18 cellular contexts compared by ENCODE assay signal in the genomic region with DNA sequence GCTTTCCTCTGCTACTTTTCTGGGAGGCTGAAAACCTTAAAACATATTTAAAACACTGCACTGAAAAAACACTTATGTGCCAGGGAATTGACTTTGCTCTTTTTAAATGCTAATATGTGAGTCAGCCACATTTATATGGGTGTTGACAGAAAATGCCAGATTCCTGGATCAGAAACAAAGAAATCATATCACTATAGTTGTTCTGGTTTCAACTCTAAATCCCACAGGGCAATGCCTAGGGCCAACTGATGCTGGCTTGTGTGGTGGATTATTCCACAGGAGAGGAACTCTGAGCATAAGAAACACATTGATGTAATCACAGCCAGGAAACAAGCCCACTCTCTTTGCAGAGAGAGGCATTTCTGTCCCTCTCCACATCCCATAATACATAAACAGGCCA.
"Had no signal": no experiment of that assay in that cellular context is flagged by ENCODE, and none has a peak within 500 bp of the region (broad histone marks: within the 10 kb centered on the region; RNA-seq: fewer than 3 reads in every experiment).

No MANE protein-coding gene starts in this region.

- H3K9me3 Mint-ChIP-seq: nephron progenitor cell had no signal

- H3K27ac Mint-ChIP-seq: activated CD4-positive, alpha-beta T cell treated with anti-CD3 and anti-CD28 coated beads, Interleukin-2, amount 10 ng/mL, durations not matched to agents 7 days and 5 days; activated naive CD4-positive, alpha-beta T cell treated with anti-CD3 and anti-CD28 coated beads for 36 hours; nephron progenitor cell; stimulated activated naive CD8-positive, alpha-beta T cell treated with anti-CD3 and anti-CD28 coated beads, Interleukin-15, Interleukin-2, amounts not matched to agents 100 ng/mL and 50 ng/mL, for 24 hours had no signal

- H3K9me3 ChIP-seq: esophagus muscularis mucosa, left lung, transverse colon, vagina had no signal

- H3K27me3 ChIP-seq: esophagus muscularis mucosa, heart right ventricle, left lung, transverse colon, vagina had no signal

- H3K27ac ChIP-seq: esophagus muscularis mucosa, heart right ventricle, left lung, transverse colon, vagina had no signal

- H3K4me3 Mint-ChIP-seq: activated CD4-positive, alpha-beta T cell treated with anti-CD3 and anti-CD28 coated beads, Interleukin-2, amount 10 ng/mL, durations not matched to agents 7 days and 5 days; activated naive CD4-positive, alpha-beta T cell treated with anti-CD3 and anti-CD28 coated beads for 36 hours; activated T-cell treated with anti-CD3 and anti-CD28 coated beads, Interleukin-2, amount 50 U/mL, for 4 hours; nephron progenitor cell; stimulated activated naive CD8-positive, alpha-beta T cell treated with anti-CD3 and anti-CD28 coated beads, Interleukin-15, Interleukin-2, amounts not matched to agents 100 ng/mL and 50 ng/mL, for 24 hours had no signal

- ATAC-seq: activated T-cell treated with anti-CD3 and anti-CD28 coated beads, Interleukin-2, amount 50 U/mL, for 4 hours; heart right ventricle; left lung; right cardiac atrium had no signal

- H3K36me3 ChIP-seq: esophagus muscularis mucosa, heart right ventricle, left lung, transverse colon, vagina had no signal

- H3K4me3 ChIP-seq: esophagus muscularis mucosa, heart right ventricle, left lung, transverse colon, vagina had no signal

- DNase-seq: activated CD4-positive, alpha-beta T cell treated with anti-CD3 and anti-CD28 coated beads, Interleukin-2, amount 10 ng/mL, durations not matched to agents 7 days and 5 days; activated CD8-positive, alpha-beta memory T cell treated with anti-CD3 and anti-CD28 coated beads, Interleukin-2, amount 50 U/mL, for 4 hours; activated naive CD4-positive, alpha-beta T cell treated with anti-CD3 and anti-CD28 coated beads for 36 hours; activated T-cell treated with anti-CD3 and anti-CD28 coated beads, Interleukin-2, amount 50 U/mL, for 4 hours; cerebellar nuclear complex; cortex of kidney; heart right ventricle; left lung; midbrain; nephron progenitor cell; occipital lobe; right cardiac atrium; stimulated activated CD4-positive, alpha-beta T cell treated with anti-CD3 and anti-CD28 coated beads, Interleukin-2, amount 100 ng/mL, for 48 hours; T-helper 9 cell; transverse colon had no signal

- H3K27me3 Mint-ChIP-seq: activated CD4-positive, alpha-beta T cell treated with anti-CD3 and anti-CD28 coated beads, Interleukin-2, amount 10 ng/mL, durations not matched to agents 7 days and 5 days; stimulated activated naive CD8-positive, alpha-beta T cell treated with anti-CD3 and anti-CD28 coated beads, Interleukin-15, Interleukin-2, amounts not matched to agents 100 ng/mL and 50 ng/mL, for 24 hours had no signal

- H3K4me1 Mint-ChIP-seq: activated CD4-positive, alpha-beta T cell treated with anti-CD3 and anti-CD28 coated beads, Interleukin-2, amount 10 ng/mL, durations not matched to agents 7 days and 5 days; nephron progenitor cell had no signal

- H3K4me1 ChIP-seq: esophagus muscularis mucosa, heart right ventricle, left lung, transverse colon, vagina had no signal
